8 cellular contexts compared by ENCODE assay signal in the genomic region with DNA sequence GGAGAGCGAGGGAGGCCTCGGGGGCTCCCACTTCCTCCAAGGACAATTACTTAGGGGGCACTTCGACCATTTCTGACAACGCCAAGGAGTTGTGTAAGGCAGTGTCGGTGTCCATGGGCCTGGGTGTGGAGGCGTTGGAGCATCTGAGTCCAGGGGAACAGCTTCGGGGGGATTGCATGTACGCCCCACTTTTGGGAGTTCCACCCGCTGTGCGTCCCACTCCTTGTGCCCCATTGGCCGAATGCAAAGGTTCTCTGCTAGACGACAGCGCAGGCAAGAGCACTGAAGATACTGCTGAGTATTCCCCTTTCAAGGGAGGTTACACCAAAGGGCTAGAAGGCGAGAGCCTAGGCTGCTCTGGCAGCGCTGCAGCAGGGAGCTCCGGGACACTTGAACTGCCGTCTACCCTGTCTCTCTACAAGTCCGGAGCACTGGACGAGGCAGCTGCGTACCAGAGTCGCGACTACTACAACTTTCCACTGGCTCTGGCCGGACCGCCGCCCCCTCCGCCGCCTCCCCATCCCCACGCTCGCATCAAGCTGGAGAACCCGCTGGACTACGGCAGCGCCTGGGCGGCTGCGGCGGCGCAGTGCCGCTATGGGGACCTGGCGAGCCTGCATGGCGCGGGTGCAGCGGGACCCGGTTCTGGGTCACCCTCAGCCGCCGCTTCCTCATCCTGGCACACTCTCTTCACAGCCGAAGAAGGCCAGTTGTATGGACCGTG. TPM values are rescaled to one million over a fixed set of nuclear protein-coding genes. Genes with fewer than 3 reads are reported as not detected.
A peak's percentile ranks its signal among the peaks of the same experiment; 100 is the strongest.
DNase-seq lines count a peak whose midpoint lies in the region; ATAC-seq and TF ChIP-seq lines count a peak whose summit lies in the region.

No MANE protein-coding gene starts in this region.

- H4K20me1 ChIP-seq in fibroblast of lung (ENCODE audit: control insufficient read depth, extremely low read depth, insufficient read depth, low read length), result no peaks in the 10 kb centered on the region
- peaks cover 3% of the 10 kb centered on the region for H4K20me1 ChIP-seq in neural progenitor cell (ENCODE audit: low read depth)
- H4K20me1 ChIP-seq in Karpas-422 (ENCODE audit: insufficient read depth, low read depth, low read length), result no peaks in the 10 kb centered on the region

- H3K4me3 Mint-ChIP-seq in neural progenitor cell, result peak overlapping the region; percentile 95

- peaks cover 4% of the 10 kb centered on the region for H3K27me3 Mint-ChIP-seq in neural progenitor cell (ENCODE audit: insufficient read depth, low read depth)

- peaks cover 21% of the 10 kb centered on the region for H3K4me1 Mint-ChIP-seq in neural progenitor cell

- H3K4me2 ChIP-seq in fibroblast of lung (ENCODE audit: extremely low read depth, insufficient read depth, low read length) (peak overlapping the region; percentile 79), neural progenitor cell (peak overlapping the region; percentile 82), Karpas-422 (ENCODE audit: low read depth, low read length, poor library complexity, severe bottlenecking) (no peak overlapping the region)

- peaks cover 24% of the 10 kb centered on the region for H3F3A ChIP-seq in neural progenitor cell (ENCODE audit: low read depth)

- H3K27ac Mint-ChIP-seq in neural progenitor cell, result no peak overlapping the region

- DNase-seq in AG20443 (ENCODE audit: low spot score) (peak; percentile 37), NT2/D1 (ENCODE audit: low read depth, low spot score) (no peak), fibroblast of lung (ENCODE audit: low read depth in 2 of 2) (peak; percentile 15 to 34), neural progenitor cell (ENCODE audit: low spot score) (peak; percentile 49), Karpas-422 (no peak), NCI-H82 (lab: John Stamatoyannopoulos, UW) (no peak)
- DNase-seq in activated CD8-positive, alpha-beta memory T cell treated with anti-CD3 and anti-CD28 coated beads, Interleukin-2, amount 50 U/mL, for 4 hours, result no peak

- H3K9ac ChIP-seq in NT2/D1 (ENCODE audit: insufficient read length, low read depth) (peak overlapping the region; percentile 58), fibroblast of lung (ENCODE audit: insufficient read depth, low read length) (no peak overlapping the region), neural progenitor cell (no peak overlapping the region), Karpas-422 (ENCODE audit: low read length) (no peak overlapping the region)

- peak overlapping the region; percentile 8 for H2AFZ ChIP-seq in fibroblast of lung (ENCODE audit: low read length)
- H2AFZ ChIP-seq in neural progenitor cell (replicated peaks), result no peak overlapping the region
- H2AFZ ChIP-seq in Karpas-422 (ENCODE audit: low read length), result no peak overlapping the region

- H3K4me1 ChIP-seq in NT2/D1 (ENCODE audit: insufficient read depth, insufficient read length) (peaks cover 4% of the 10 kb centered on the region), fibroblast of lung (ENCODE audit: control insufficient read depth, extremely low read depth, insufficient read depth, low read length) (no peaks in the 10 kb centered on the region), neural progenitor cell (no peaks in the 10 kb centered on the region), Karpas-422 (ENCODE audit: low read length) (no peaks in the 10 kb centered on the region)

- H3K9me3 Mint-ChIP-seq in neural progenitor cell, result peaks cover 2% of the 10 kb centered on the region

- peak overlapping the region; percentile 59 for H3K4me3 ChIP-seq in NT2/D1 (ENCODE audit: insufficient read length, low read depth)
- peak overlapping the region; percentile 45 to 68 (median 55) for H3K4me3 ChIP-seq in fibroblast of lung (replicated peaks in 1 of 4; ENCODE audit: control extremely low read depth in 1 of 4, insufficient read depth in 1 of 4, low read depth in 3 of 4, low read length in 4 of 4)
- H3K4me3 ChIP-seq in neural progenitor cell, result peak overlapping the region; percentile 58
- H3K4me3 ChIP-seq in Karpas-422 (ENCODE audit: low read length), result no peak overlapping the region

- no peaks in the 10 kb centered on the region for H3K27me3 ChIP-seq in NT2/D1 (ENCODE audit: insufficient read depth, insufficient read length)
- H3K27me3 ChIP-seq in fibroblast of lung (ENCODE audit: control insufficient read depth, insufficient read depth, low read length), result no peaks in the 10 kb centered on the region
- H3K27me3 ChIP-seq in neural progenitor cell, result no peaks in the 10 kb centered on the region
- H3K27me3 ChIP-seq in Karpas-422 (ENCODE audit: low read length), result no peaks in the 10 kb centered on the region

- H3K36me3 ChIP-seq in NT2/D1 (ENCODE audit: insufficient read depth, insufficient read length, low read length) (peaks cover 20% of the 10 kb centered on the region), fibroblast of lung (ENCODE audit: control insufficient read depth, insufficient read depth, low read length) (no peaks in the 10 kb centered on the region), neural progenitor cell (no peaks in the 10 kb centered on the region), Karpas-422 (ENCODE audit: insufficient read depth, low read length) (no peaks in the 10 kb centered on the region)

- H3K36me3 Mint-ChIP-seq in neural progenitor cell, result no peaks in the 10 kb centered on the region

- no peaks in the 10 kb centered on the region for H3K9me2 ChIP-seq in Karpas-422 (replicated peaks; ENCODE audit: insufficient read depth, low read length)

- H3K27ac ChIP-seq in fibroblast of lung (ENCODE audit: insufficient read depth, low read length) (peak overlapping the region; percentile 39), neural progenitor cell (no peak overlapping the region), Karpas-422 (ENCODE audit: low read length) (no peak overlapping the region)

- no peak for TF ChIP-seq CTCF in fibroblast of lung (conservative IDR thresholded peaks at IDR 0.05 in 1 of 2, IDR thresholded peaks at IDR 0.05 in 1 of 2; ENCODE audit: low read depth in 1 of 2, low read length in 2 of 2)
- no peak for TF ChIP-seq CTCF in neural progenitor cell (IDR thresholded peaks at IDR 0.05)

- ATAC-seq in HG02973 (IDR thresholded peaks at IDR 0.05; ENCODE audit: unreplicated experiment), result no peak

- no peaks in the 10 kb centered on the region for H3K9me3 ChIP-seq in NT2/D1 (ENCODE audit: insufficient read depth, low read length)
- no peaks in the 10 kb centered on the region for H3K9me3 ChIP-seq in fibroblast of lung (ENCODE audit: control insufficient read depth, insufficient read depth, low read depth, low read length)
- H3K9me3 ChIP-seq in neural progenitor cell (ENCODE audit: low read depth), result no peaks in the 10 kb centered on the region
- 0 out of 2 replicates have a peak, but pooled peaks cover 3% of the 10 kb centered on the region for H3K9me3 ChIP-seq in Karpas-422 (ENCODE audit: low read length)

- H3K79me2 ChIP-seq in fibroblast of lung (ENCODE audit: control insufficient read depth, insufficient read depth, low read length), result peaks cover 29% of the 10 kb centered on the region
- H3K79me2 ChIP-seq in neural progenitor cell (ENCODE audit: low read depth), result peaks cover 29% of the 10 kb centered on the region
- H3K79me2 ChIP-seq in Karpas-422 (ENCODE audit: low read length), result no peaks in the 10 kb centered on the region

RNA-seq across cellular contexts. Expression of a gene that starts 2.1 kb away (rescaled TPM):
- total RNA-seq in fibroblast of lung (8.0 and 15.0 TPM in 2 replicates), neural progenitor cell (ENCODE audit: low replicate concordance) (6.7 and 8.1 TPM in 2 replicates)
- 10.8 and 12.5 TPM in 2 replicates for polyA plus RNA-seq in fibroblast of lung
- polyA plus RNA-seq in fibroblast of lung (2012), result 6.1 and 6.6 TPM in 2 replicates
- polyA minus RNA-seq in fibroblast of lung (ENCODE audit: low replicate concordance), result 71.4 and 93.4 TPM in 2 replicates
- total RNA-seq in Karpas-422 (2014; rRNA removed; shearing (Covaris generic); ENCODE audit: low replicate concordance), result 0.25 and 1.5 TPM in 2 replicates

Comparison
In these comparisons a context has a peak if more than half of its experiments do, and no peak if none do; other contexts are left out.
1. DNase-seq: peak in AG20443 (single experiment), fibroblast of lung (2 of 2) and neural progenitor cell (single experiment); none in NT2/D1 (single experiment), activated CD8-positive, alpha-beta memory T cell treated with anti-CD3 and anti-CD28 coated beads, Interleukin-2, amount 50 U/mL, for 4 hours (single experiment), Karpas-422 (single experiment) and NCI-H82 (single experiment).